Comparison of ENCODE assay signal across 1 cellular context in genomic region chr1:228190182-228190581, GRCh38.
TF ChIP-seq lines count a peak whose summit lies in the region.

No MANE protein-coding gene starts in this region.

TF ChIP-seq in H1, 55 proteins besides CTCF, POLR2A, EP300 and RAD21:
- TF ChIP-seq CBX8 (IDR thresholded peaks at IDR 0.05; ENCODE audit: borderline replicate concordance, low read depth, low read length) (no peak), RNF2 (IDR thresholded peaks at IDR 0.05; ENCODE audit: borderline replicate concordance, low read depth, low read length, missing control alignments, poor library complexity, severe bottlenecking) (no peak), USF2 (IDR thresholded peaks at IDR 0.05; ENCODE audit: low read length) (no peak)
- TF ChIP-seq, protein P1, sequence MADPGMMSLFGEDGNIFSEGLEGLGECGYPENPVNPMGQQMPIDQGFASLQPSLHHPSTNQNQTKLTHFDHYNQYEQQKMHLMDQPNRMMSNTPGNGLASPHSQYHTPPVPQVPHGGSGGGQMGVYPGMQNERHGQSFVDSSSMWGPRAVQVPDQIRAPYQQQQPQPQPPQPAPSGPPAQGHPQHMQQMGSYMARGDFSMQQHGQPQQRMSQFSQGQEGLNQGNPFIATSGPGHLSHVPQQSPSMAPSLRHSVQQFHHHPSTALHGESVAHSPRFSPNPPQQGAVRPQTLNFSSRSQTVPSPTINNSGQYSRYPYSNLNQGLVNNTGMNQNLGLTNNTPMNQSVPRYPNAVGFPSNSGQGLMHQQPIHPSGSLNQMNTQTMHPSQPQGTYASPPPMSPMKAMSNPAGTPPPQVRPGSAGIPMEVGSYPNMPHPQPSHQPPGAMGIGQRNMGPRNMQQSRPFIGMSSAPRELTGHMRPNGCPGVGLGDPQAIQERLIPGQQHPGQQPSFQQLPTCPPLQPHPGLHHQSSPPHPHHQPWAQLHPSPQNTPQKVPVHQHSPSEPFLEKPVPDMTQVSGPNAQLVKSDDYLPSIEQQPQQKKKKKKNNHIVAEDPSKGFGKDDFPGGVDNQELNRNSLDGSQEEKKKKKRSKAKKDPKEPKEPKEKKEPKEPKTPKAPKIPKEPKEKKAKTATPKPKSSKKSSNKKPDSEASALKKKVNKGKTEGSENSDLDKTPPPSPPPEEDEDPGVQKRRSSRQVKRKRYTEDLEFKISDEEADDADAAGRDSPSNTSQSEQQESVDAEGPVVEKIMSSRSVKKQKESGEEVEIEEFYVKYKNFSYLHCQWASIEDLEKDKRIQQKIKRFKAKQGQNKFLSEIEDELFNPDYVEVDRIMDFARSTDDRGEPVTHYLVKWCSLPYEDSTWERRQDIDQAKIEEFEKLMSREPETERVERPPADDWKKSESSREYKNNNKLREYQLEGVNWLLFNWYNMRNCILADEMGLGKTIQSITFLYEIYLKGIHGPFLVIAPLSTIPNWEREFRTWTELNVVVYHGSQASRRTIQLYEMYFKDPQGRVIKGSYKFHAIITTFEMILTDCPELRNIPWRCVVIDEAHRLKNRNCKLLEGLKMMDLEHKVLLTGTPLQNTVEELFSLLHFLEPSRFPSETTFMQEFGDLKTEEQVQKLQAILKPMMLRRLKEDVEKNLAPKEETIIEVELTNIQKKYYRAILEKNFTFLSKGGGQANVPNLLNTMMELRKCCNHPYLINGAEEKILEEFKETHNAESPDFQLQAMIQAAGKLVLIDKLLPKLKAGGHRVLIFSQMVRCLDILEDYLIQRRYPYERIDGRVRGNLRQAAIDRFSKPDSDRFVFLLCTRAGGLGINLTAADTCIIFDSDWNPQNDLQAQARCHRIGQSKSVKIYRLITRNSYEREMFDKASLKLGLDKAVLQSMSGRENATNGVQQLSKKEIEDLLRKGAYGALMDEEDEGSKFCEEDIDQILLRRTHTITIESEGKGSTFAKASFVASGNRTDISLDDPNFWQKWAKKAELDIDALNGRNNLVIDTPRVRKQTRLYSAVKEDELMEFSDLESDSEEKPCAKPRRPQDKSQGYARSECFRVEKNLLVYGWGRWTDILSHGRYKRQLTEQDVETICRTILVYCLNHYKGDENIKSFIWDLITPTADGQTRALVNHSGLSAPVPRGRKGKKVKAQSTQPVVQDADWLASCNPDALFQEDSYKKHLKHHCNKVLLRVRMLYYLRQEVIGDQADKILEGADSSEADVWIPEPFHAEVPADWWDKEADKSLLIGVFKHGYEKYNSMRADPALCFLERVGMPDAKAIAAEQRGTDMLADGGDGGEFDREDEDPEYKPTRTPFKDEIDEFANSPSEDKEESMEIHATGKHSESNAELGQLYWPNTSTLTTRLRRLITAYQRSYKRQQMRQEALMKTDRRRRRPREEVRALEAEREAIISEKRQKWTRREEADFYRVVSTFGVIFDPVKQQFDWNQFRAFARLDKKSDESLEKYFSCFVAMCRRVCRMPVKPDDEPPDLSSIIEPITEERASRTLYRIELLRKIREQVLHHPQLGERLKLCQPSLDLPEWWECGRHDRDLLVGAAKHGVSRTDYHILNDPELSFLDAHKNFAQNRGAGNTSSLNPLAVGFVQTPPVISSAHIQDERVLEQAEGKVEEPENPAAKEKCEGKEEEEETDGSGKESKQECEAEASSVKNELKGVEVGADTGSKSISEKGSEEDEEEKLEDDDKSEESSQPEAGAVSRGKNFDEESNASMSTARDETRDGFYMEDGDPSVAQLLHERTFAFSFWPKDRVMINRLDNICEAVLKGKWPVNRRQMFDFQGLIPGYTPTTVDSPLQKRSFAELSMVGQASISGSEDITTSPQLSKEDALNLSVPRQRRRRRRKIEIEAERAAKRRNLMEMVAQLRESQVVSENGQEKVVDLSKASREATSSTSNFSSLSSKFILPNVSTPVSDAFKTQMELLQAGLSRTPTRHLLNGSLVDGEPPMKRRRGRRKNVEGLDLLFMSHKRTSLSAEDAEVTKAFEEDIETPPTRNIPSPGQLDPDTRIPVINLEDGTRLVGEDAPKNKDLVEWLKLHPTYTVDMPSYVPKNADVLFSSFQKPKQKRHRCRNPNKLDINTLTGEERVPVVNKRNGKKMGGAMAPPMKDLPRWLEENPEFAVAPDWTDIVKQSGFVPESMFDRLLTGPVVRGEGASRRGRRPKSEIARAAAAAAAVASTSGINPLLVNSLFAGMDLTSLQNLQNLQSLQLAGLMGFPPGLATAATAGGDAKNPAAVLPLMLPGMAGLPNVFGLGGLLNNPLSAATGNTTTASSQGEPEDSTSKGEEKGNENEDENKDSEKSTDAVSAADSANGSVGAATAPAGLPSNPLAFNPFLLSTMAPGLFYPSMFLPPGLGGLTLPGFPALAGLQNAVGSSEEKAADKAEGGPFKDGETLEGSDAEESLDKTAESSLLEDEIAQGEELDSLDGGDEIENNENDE (IDR thresholded peaks at IDR 0.05; ENCODE audit: insufficient replicate concordance, low read length) = no peak
